7 cellular contexts compared by ENCODE assay signal in the genomic region with DNA sequence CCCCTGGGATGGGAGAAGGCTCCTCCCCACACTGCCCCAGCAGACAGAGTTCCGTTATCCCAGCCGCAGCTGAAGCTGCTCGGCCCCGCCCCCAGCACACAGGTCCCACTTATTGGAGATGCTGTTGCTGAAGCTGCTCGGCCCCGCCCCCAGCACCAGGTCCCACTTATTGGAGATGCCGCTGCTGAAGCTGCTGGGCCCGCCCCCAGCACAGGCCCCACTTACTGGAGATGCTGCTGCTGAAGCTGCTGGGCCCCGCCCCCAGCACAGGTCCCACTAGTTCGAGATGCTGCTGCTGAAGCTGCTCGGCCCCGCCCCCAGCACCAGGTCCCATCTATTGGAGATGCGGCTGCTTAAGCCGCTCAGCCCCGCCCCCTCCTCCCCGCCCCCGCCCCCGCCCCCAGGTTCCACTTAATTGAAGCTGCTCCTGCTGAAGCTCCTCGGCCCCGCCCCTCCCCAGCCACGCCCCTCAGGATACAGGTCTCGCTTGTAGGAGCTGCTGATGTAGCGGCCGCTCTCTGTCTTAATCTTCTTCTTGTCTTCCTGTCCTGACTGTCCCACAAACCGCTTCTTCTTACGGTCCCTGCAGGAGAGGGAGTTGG. TPM values are rescaled to one million over a fixed set of nuclear protein-coding genes. Genes with fewer than 3 reads are reported as not detected.
DNase-seq lines count a peak whose midpoint lies in the region; ATAC-seq and TF ChIP-seq lines count a peak whose summit lies in the region.
"Had no signal": no experiment of that assay in that cellular context is flagged by ENCODE, and none has a peak within 500 bp of the region (broad histone marks: within the 10 kb centered on the region; RNA-seq: fewer than 3 reads in every experiment).

No MANE protein-coding gene starts in this region.

- H3K9me3 ChIP-seq in ascending aorta, result no peaks in the 10 kb centered on the region

- no peaks in the 10 kb centered on the region for H3K27me3 Mint-ChIP-seq in effector memory CD8-positive, alpha-beta T cell

- peaks cover 0 to 9% of the 10 kb centered on the region in 2 donors for H3K4me1 Mint-ChIP-seq in effector memory CD8-positive, alpha-beta T cell (ENCODE audit: low read depth in 2 of 2)

- no peaks in the 10 kb centered on the region for H3K9me3 Mint-ChIP-seq in effector memory CD8-positive, alpha-beta T cell

- peaks cover 85 to 89% of the 10 kb centered on the region in 2 donors for H3K36me3 ChIP-seq in ascending aorta

- intact Hi-C loops in ascending aorta (cut with DNase I), result no loop called here

- peaks cover 66% of the 10 kb centered on the region for H3K36me3 Mint-ChIP-seq in effector memory CD8-positive, alpha-beta T cell (ENCODE audit: insufficient read depth)

- no peak overlapping the region for H3K4me3 Mint-ChIP-seq in effector memory CD8-positive, alpha-beta T cell

- TF ChIP-seq CTCF in ascending aorta (IDR thresholded peaks at IDR 0.05), result no peak

- no peak for ATAC-seq in effector memory CD8-positive, alpha-beta T cell (replicated peaks)

- H3K27ac ChIP-seq in ascending aorta, result no peak overlapping the region

- H3K27ac Mint-ChIP-seq in effector memory CD8-positive, alpha-beta T cell, result peak overlapping the region; percentile 28 to 81

- H3K4me1 ChIP-seq in ascending aorta, result no peaks in the 10 kb centered on the region

- H3K27me3 ChIP-seq in ascending aorta, result no peaks in the 10 kb centered on the region

- H3K4me3 ChIP-seq in ascending aorta, result no peak overlapping the region

- DNase-seq in Daoy (ENCODE audit: low read depth), result peak; percentile 61
- peak; percentile 59 for DNase-seq in NCI-H1694 (lab: John Stamatoyannopoulos, UW)
- DNase-seq in effector memory CD8-positive, alpha-beta T cell, result no peak
- no peak for DNase-seq in ascending aorta (ENCODE audit: low spot score in 2 of 2)
- no peak for DNase-seq in globus pallidus (ENCODE audit: low spot score)
- no peak for DNase-seq in GM19240 (ENCODE audit: insufficient read length, low spot score)

RNA-seq across cellular contexts. Expression of gene CFAP73, which starts 12.0 kb away (rescaled TPM):
- not detected in 2 replicates for total RNA-seq in Daoy (2014; rRNA removed; shearing (Covaris generic))
- total RNA-seq in ascending aorta, result not detected
- total RNA-seq: mononuclear cell had no signal

RNA-seq across cellular contexts. Expression of gene DDX54, which starts 23.8 kb away (rescaled TPM):
- 60.1 and 78.5 TPM in 2 replicates for total RNA-seq in Daoy (2014; rRNA removed; shearing (Covaris generic))
- 97.0 TPM for total RNA-seq in ascending aorta

RNA-seq across cellular contexts. Expression of gene RITA1, which starts 24.0 kb away (rescaled TPM):
- total RNA-seq in Daoy (2014; rRNA removed; shearing (Covaris generic)), result 26.0 and 31.8 TPM in 2 replicates
- 48.4 TPM for total RNA-seq in ascending aorta

RNA-seq across cellular contexts. Expression of gene RASAL1, which starts 26.0 kb away (rescaled TPM):
- total RNA-seq in Daoy (2014; rRNA removed; shearing (Covaris generic)), result 0.06 TPM in 1 of 2 replicates, not detected in the other
- 0.64 TPM for total RNA-seq in ascending aorta

RNA-seq across cellular contexts. Expression of gene TPCN1, which starts 59.7 kb away (rescaled TPM):
- 8.5 and 10.4 TPM in 2 replicates for total RNA-seq in Daoy (2014; rRNA removed; shearing (Covaris generic))
- total RNA-seq in ascending aorta, result 56.3 TPM

Comparison
In these comparisons a context has a peak if more than half of its experiments do, and no peak if none do; other contexts are left out.
1. DNase-seq: peak in Daoy (single experiment) and NCI-H1694 (single experiment); none in effector memory CD8-positive, alpha-beta T cell (0 of 3), ascending aorta (0 of 2), globus pallidus (single experiment) and GM19240 (single experiment).